In the genomic region with DNA sequence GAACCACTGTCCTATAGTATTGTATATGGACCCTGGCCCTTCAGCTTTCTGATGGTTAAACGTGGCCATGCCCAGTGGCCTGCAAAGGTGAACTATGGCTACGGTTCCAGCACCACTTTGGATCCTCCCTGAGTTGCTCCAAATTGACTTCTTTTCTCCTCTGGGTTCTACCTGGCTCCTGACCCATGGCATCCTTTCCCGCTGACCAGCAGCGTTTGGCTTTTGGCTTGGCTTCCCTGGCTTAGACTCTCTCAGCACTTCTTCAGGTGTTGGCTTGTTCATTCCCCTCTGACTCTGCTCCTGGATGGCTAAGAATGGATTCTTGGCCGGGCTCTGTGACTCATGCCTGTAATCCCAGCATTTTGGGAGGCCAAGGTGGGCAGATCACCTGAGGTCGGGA, we compare ENCODE assay signal across 21 cellular contexts.
DNase-seq lines count a peak whose midpoint lies in the region; ATAC-seq and TF ChIP-seq lines count a peak whose summit lies in the region.
"Had no signal": no experiment of that assay in that cellular context is flagged by ENCODE, and none has a peak within 500 bp of the region (broad histone marks: within the 10 kb centered on the region; RNA-seq: fewer than 3 reads in every experiment).

No MANE protein-coding gene starts in this region.

- H3K36me3 ChIP-seq in DND-41 (ENCODE audit: insufficient read depth, low read length): no peaks in the 10 kb centered on the region
- H3K36me3 ChIP-seq in esophagus muscularis mucosa: no peaks in the 10 kb centered on the region
- no peaks in the 10 kb centered on the region for H3K36me3 ChIP-seq in vagina
- no peaks in the 10 kb centered on the region for H3K36me3 ChIP-seq in stomach
- H3K36me3 ChIP-seq: BLaER1 treated with 17β-estradiol and CSF1 and Interleukin-3, amounts not matched to agents 10 nM and 100 nM had no signal

- no peak overlapping the region for H2AFZ ChIP-seq in DND-41 (ENCODE audit: low read depth, low read length)

- ATAC-seq in DND-41 (ENCODE audit: insufficient read depth, low read depth) (no peak), left colon (no peak)
- ATAC-seq: A549; CD8-positive, alpha-beta T cell; GM12878 had no signal

- peaks cover 10% of the 10 kb centered on the region for H3K4me1 ChIP-seq in DND-41 (ENCODE audit: insufficient read depth, low read length)
- peaks cover 6 to 22% (median 18%) of the 10 kb centered on the region in 4 donors for H3K4me1 ChIP-seq in esophagus muscularis mucosa
- no peaks in the 10 kb centered on the region for H3K4me1 ChIP-seq in vagina
- H3K4me1 ChIP-seq in stomach: peaks cover 0 to 10% (median 3%) of the 10 kb centered on the region in 4 donors
- H3K4me1 ChIP-seq: A549 had no signal

- TF ChIP-seq CTCF in DND-41 (IDR thresholded peaks at IDR 0.05; ENCODE audit: borderline replicate concordance, extremely low read depth, low read length, poor library complexity, severe bottlenecking) (no peak), esophagus muscularis mucosa (IDR thresholded peaks at IDR 0.05) (no peak), osteocyte (IDR thresholded peaks at IDR 0.05) (no peak), vagina (IDR thresholded peaks at IDR 0.05) (no peak), stomach (IDR thresholded peaks at IDR 0.05) (no peak)

- no peaks in the 10 kb centered on the region for H3K27me3 ChIP-seq in DND-41 (ENCODE audit: insufficient read depth, low read length, poor library complexity)
- H3K27me3 ChIP-seq in esophagus muscularis mucosa: no peaks in the 10 kb centered on the region
- no peaks in the 10 kb centered on the region for H3K27me3 ChIP-seq in vagina
- H3K27me3 ChIP-seq in stomach: no peaks in the 10 kb centered on the region
- H3K27me3 ChIP-seq: BLaER1 treated with 17β-estradiol and CSF1 and Interleukin-3, amounts not matched to agents 10 nM and 100 nM had no signal

- TF ChIP-seq EP300 in esophagus muscularis mucosa (IDR thresholded peaks at IDR 0.05) (no peak), stomach (IDR thresholded peaks at IDR 0.05) (no peak)

- intact Hi-C loops in esophagus muscularis mucosa (cut with DNase I): no loop called here
- intact Hi-C loops in vagina (cut with DNase I): no loop called here
- intact Hi-C loops in stomach (cut with DNase I; ENCODE audit: low total_unique reads): no loop called here
- intact Hi-C loops in left colon (cut with DNase I, micrococcal nuclease): no loop called here

- no peak overlapping the region for H3K9ac ChIP-seq in DND-41 (ENCODE audit: low read depth, low read length)
- H3K9ac ChIP-seq: BLaER1 treated with 17β-estradiol and CSF1 and Interleukin-3, amounts not matched to agents 10 nM and 100 nM had no signal

- H3K79me2 ChIP-seq in DND-41 (ENCODE audit: insufficient read depth, low read length): no peaks in the 10 kb centered on the region

- no peak overlapping the region for H3K27ac Mint-ChIP-seq in osteocyte (ENCODE audit: unreplicated experiment)
- H3K27ac Mint-ChIP-seq: B cell; CD4-positive, alpha-beta T cell; CD8-positive, alpha-beta T cell had no signal

- no peak overlapping the region for H3K4me2 ChIP-seq in DND-41 (ENCODE audit: insufficient read depth, low read length)
- H3K4me2 ChIP-seq: A549 had no signal

- WGBS in esophagus muscularis mucosa: 81% methylated on average over 6 of the region's 6 CpGs
- 76 to 92% (median 86%) methylated on average over 6 of the region's 6 CpGs for WGBS in stomach, 5 donors

- DNase-seq in DND-41: no peak
- peak; percentile 37 for DNase-seq in esophagus muscularis mucosa (ENCODE audit: extremely low spot score)
- DNase-seq in osteocyte (ENCODE audit: extremely low spot score, unreplicated experiment): peak; percentile 53
- DNase-seq in vagina (ENCODE audit: extremely low spot score in 2 of 2): peak; percentile 49 to 79
- no peak for DNase-seq in stomach
- no peak for DNase-seq in cortex of kidney (lab: John Stamatoyannopoulos, UW)
- no peak for DNase-seq in left colon
- DNase-seq: AML-193; Caco-2; Calu3; CD4-positive, alpha-beta T cell; CD8-positive, alpha-beta T cell; DMS79 treated with DMSO at 0.1 percent for 48 hours; EL; GDM1 had no signal

- H3K27ac ChIP-seq in DND-41 (ENCODE audit: low read length) (0 out of 2 replicates have a peak overlapping the region, but pooled peaks have one; percentile 37), esophagus muscularis mucosa (replicated peaks in 1 of 4) (no peak overlapping the region), vagina (no peak overlapping the region), stomach (no peak overlapping the region)
- H3K27ac ChIP-seq: 22Rv1; A549; BLaER1 treated with 17β-estradiol and CSF1 and Interleukin-3, amounts not matched to agents 10 nM and 100 nM; C4-2B had no signal

- H3K4me3 ChIP-seq in DND-41 (ENCODE audit: low read depth in 1 of 2, low read length in 2 of 2) (no peak overlapping the region), esophagus muscularis mucosa (no peak overlapping the region), vagina (no peak overlapping the region), stomach (no peak overlapping the region)
- H3K4me3 ChIP-seq: A549; BLaER1 treated with 17β-estradiol and CSF1 and Interleukin-3, amounts not matched to agents 10 nM and 100 nM; GM12878 had no signal

- H3K27me3 Mint-ChIP-seq in osteocyte (ENCODE audit: unreplicated experiment): no peaks in the 10 kb centered on the region

- no peaks in the 10 kb centered on the region for H3K9me3 Mint-ChIP-seq in osteocyte (ENCODE audit: unreplicated experiment)
- H3K9me3 Mint-ChIP-seq: CD4-positive, alpha-beta T cell; CD8-positive, alpha-beta T cell had no signal

- H3K9me3 ChIP-seq in DND-41 (ENCODE audit: insufficient read depth, low read length, severe bottlenecking): no peaks in the 10 kb centered on the region
- no peaks in the 10 kb centered on the region for H3K9me3 ChIP-seq in esophagus muscularis mucosa
- no peaks in the 10 kb centered on the region for H3K9me3 ChIP-seq in vagina
- H3K9me3 ChIP-seq in stomach: no peaks in the 10 kb centered on the region
- H3K9me3 ChIP-seq: A549; BLaER1 treated with 17β-estradiol and CSF1 and Interleukin-3, amounts not matched to agents 10 nM and 100 nM; Caco-2 had no signal

- H4K20me1 ChIP-seq in DND-41 (ENCODE audit: insufficient read depth, low read length): no peaks in the 10 kb centered on the region
- H4K20me1 ChIP-seq: BLaER1 treated with 17β-estradiol and CSF1 and Interleukin-3, amounts not matched to agents 10 nM and 100 nM had no signal

- H3K36me3 Mint-ChIP-seq in osteocyte (ENCODE audit: unreplicated experiment): no peaks in the 10 kb centered on the region
- H3K36me3 Mint-ChIP-seq: CD8-positive, alpha-beta T cell had no signal

- no peak for TF ChIP-seq POLR2A in esophagus muscularis mucosa (IDR thresholded peaks at IDR 0.05; ENCODE audit: low read depth)
- no peak for TF ChIP-seq POLR2A in vagina (IDR thresholded peaks at IDR 0.05)
- TF ChIP-seq POLR2A in stomach (IDR thresholded peaks at IDR 0.05): no peak

- H3K4me1 Mint-ChIP-seq in osteocyte (ENCODE audit: unreplicated experiment): no peaks in the 10 kb centered on the region
- H3K4me1 Mint-ChIP-seq: B cell had no signal

- no peak overlapping the region for H3K4me3 Mint-ChIP-seq in osteocyte (ENCODE audit: unreplicated experiment)
- H3K4me3 Mint-ChIP-seq: B cell; CD4-positive, alpha-beta T cell; CD8-positive, alpha-beta T cell had no signal

Comparison
In these comparisons a context has a peak if more than half of its experiments do, and no peak if none do; other contexts are left out.
1. DNase-seq: peak in esophagus muscularis mucosa (single experiment), osteocyte (single experiment) and vagina (2 of 2); none in DND-41 (single experiment), stomach (single experiment), cortex of kidney (single experiment) and left colon (0 of 2).